ENCODE assay signal across 8 cellular contexts in the genomic region with DNA sequence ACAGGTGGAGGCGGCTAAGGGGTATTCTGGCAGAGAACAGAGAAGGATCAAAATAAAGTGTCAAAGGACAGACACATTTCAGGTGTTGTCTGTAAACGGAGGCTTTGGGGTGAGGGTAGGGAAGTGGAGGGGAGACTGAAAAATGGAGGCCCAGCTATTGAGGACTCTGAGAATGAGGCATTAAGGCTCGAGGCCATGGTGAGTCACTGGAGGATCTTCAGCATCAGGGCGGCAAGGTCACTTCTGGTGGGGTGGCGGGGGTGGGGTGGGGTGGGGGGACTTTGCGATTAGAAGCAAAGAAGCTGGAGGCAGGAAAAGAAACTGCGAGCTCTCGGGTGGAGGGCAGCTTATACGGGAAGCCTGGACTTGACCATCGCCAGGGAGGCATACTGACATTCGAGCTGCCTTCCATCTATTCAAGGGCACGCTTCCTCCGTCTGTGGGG. TPM values are rescaled to one million over a fixed set of nuclear protein-coding genes. Genes with fewer than 3 reads are reported as not detected.
DNase-seq lines count a peak whose midpoint lies in the region; ATAC-seq and TF ChIP-seq lines count a peak whose summit lies in the region.

No MANE protein-coding gene starts in this region.

- peak; percentile 74 for DNase-seq in DMS53 (lab: John Stamatoyannopoulos, UW)
- no peak for DNase-seq in LNCaP clone FGC (ENCODE audit: low read depth)
- no peak for DNase-seq in ascending aorta (ENCODE audit: low spot score in 2 of 2)
- DNase-seq in iris pigment epithelial cell (ENCODE audit: low read depth) = peak; percentile 41
- DNase-seq in stimulated activated CD4-positive, alpha-beta T cell treated with anti-CD3 and anti-CD28 coated beads, Interleukin-4, amount 100 ng/mL, for 24 hours = peak; percentile 22
- DNase-seq in GM10266 (ENCODE audit: extremely low spot score) = no peak

- no peaks in the 10 kb centered on the region for H3K9me3 ChIP-seq in ascending aorta

- peaks cover 0 to 8% of the 10 kb centered on the region in 2 donors for H3K4me1 ChIP-seq in ascending aorta

- no peaks in the 10 kb centered on the region for H3K27me3 ChIP-seq in ascending aorta

- TF ChIP-seq CTCF in LNCaP clone FGC (IDR thresholded peaks at IDR 0.05; ENCODE audit: control insufficient read depth, extremely low read depth, insufficient read depth) (no peak), ascending aorta (IDR thresholded peaks at IDR 0.05) (no peak), GM10266 (IDR thresholded peaks at IDR 0.05; ENCODE audit: control insufficient read depth, insufficient read depth, low read depth, missing control alignments) (no peak)

- no peaks in the 10 kb centered on the region for H3K36me3 ChIP-seq in ascending aorta

- H3K4me3 ChIP-seq in LNCaP clone FGC (ENCODE audit: low read depth, low read length) (peak overlapping the region; percentile 28), ascending aorta (peak overlapping the region; percentile 81 to 94)

- intact Hi-C loops in ascending aorta (cut with DNase I) = loop anchor here (2.0 to 5.0 kb wide), 5 partner anchors 85 to 635 kb away; a partner anchor contains a TSS

- ATAC-seq in HG02623 (IDR thresholded peaks at IDR 0.05; ENCODE audit: unreplicated experiment) (no peak), GM21786 (IDR thresholded peaks at IDR 0.05; ENCODE audit: unreplicated experiment) (no peak)

- H3K27ac ChIP-seq in ascending aorta = peak overlapping the region; percentile 89 to 96

RNA-seq across cellular contexts. Expression of a gene that starts 58.4 kb away (rescaled TPM):
- 39.8 TPM for total RNA-seq in ascending aorta

Comparison
In these comparisons a context has a peak if more than half of its experiments do, and no peak if none do; other contexts are left out.
1. DNase-seq: peak in DMS53 (single experiment), iris pigment epithelial cell (single experiment) and stimulated activated CD4-positive, alpha-beta T cell treated with anti-CD3 and anti-CD28 coated beads, Interleukin-4, amount 100 ng/mL, for 24 hours (single experiment); none in LNCaP clone FGC (single experiment), ascending aorta (0 of 2) and GM10266 (single experiment).